Comparison of ENCODE assay signal across 18 cellular contexts in genomic region chr11:1398506-1399235, GRCh38. TPM values are rescaled to one million over a fixed set of nuclear protein-coding genes. Genes with fewer than 3 reads are reported as not detected.
A peak's percentile ranks its signal among the peaks of the same experiment; 100 is the strongest.
DNase-seq lines count a peak whose midpoint lies in the region; ATAC-seq and TF ChIP-seq lines count a peak whose summit lies in the region.
"Had no signal": no experiment of that assay in that cellular context is flagged by ENCODE, and none has a peak within 500 bp of the region (broad histone marks: within the 10 kb centered on the region; RNA-seq: fewer than 3 reads in every experiment).

No MANE protein-coding gene starts in this region.

- H3K23ac ChIP-seq in neuronal stem cell (ENCODE audit: low read depth, low read length, poor library complexity), result peak overlapping the region; percentile 55

- H3K27ac ChIP-seq in SK-N-SH (ENCODE audit: low read depth in 2 of 2, low read length in 1 of 2) (peak overlapping the region in 1 of 2 experiments; percentile 91; a peak in 2 of 4 replicates), neuronal stem cell (replicated peaks; ENCODE audit: low read length) (no peak overlapping the region)
- H3K27ac ChIP-seq: 22Rv1, BLaER1 had no signal

- DNase-seq in SK-N-SH (no peak), natural killer cell (no peak), neuronal stem cell (ENCODE audit: low spot score) (no peak), NCI-H2196 treated with DMSO at 0.1 percent for 48 hours (lab: John Stamatoyannopoulos, UW; ENCODE audit: unreplicated experiment) (no peak)
- peak; percentile 42 for DNase-seq in natural killer cell treated with Interleukin-12 subunit alpha and Interleukin-12 subunit beta and Interleukin-15 and Interleukin-18, amount 100 ng/mL, for 72 hours (ENCODE audit: low spot score)
- DNase-seq in stimulated activated CD4-positive, alpha-beta T cell treated with anti-CD3 and anti-CD28 coated beads, Interleukin-15, amount 100 ng/mL, for 24 hours, result no peak
- DNase-seq: AML-193; Calu3; CD4-positive, CD25-positive, alpha-beta regulatory T cell; DMS 273 treated with DMSO at 0.1 percent for 48 hours; GOT3; HFFc6 had no signal

- POLR2A ChIA-PET in SK-N-SH (lab: Yijun Ruan, JAX), result no interaction called here

- H3K79me2 ChIP-seq in SK-N-SH (ENCODE audit: insufficient read depth), result no peaks in the 10 kb centered on the region

- H2BK12ac ChIP-seq in neuronal stem cell (ENCODE audit: low read length), result no peak overlapping the region

- peak overlapping the region; percentile 21 for H3K14ac ChIP-seq in neuronal stem cell (ENCODE audit: low read length)

- no peaks in the 10 kb centered on the region for H3K27me3 ChIP-seq in SK-N-SH (ENCODE audit: insufficient read depth)
- no peaks in the 10 kb centered on the region for H3K27me3 ChIP-seq in neuronal stem cell (ENCODE audit: control insufficient read depth in 3 of 3, insufficient read depth in 3 of 3, low read depth in 1 of 3, low read length in 3 of 3)

- no peak overlapping the region for H2BK120ac ChIP-seq in neuronal stem cell (ENCODE audit: low read depth, low read length)

- peak overlapping the region; percentile 3 for H4K8ac ChIP-seq in neuronal stem cell (ENCODE audit: low read depth, low read length)

- WGBS in SK-N-SH (ENCODE audit: low lambda C conversion rate), result 74% methylated on average over 3 of the region's 23 CpGs
- no CpG with 5 or more reads among the region's 23 CpGs for WGBS in neuronal stem cell (ENCODE audit: extremely low coverage in 2 of 2, insufficient read length in 2 of 2, insufficient replicate concordance in 1 of 2), 2 donors

- H4K91ac ChIP-seq in neuronal stem cell (ENCODE audit: low read depth, low read length, poor library complexity), result no peak overlapping the region

- intact Hi-C loops in natural killer cell (cut with micrococcal nuclease), result no loop called here

- CTCF ChIA-PET in SK-N-SH (lab: Yijun Ruan, JAX), result interaction anchor here (0.5 to 4.8 kb wide), 4 partner anchors 56 to 197 kb away, joined by 3 to 25 read pairs (median 4); no protein-coding TSS in a partner anchor

- peaks cover 58% of the 10 kb centered on the region for H3K79me1 ChIP-seq in neuronal stem cell (ENCODE audit: low read depth, low read length)

- no peak overlapping the region for H3K4me3 Mint-ChIP-seq in natural killer cell treated with Interleukin-12 subunit alpha and Interleukin-12 subunit beta and Interleukin-15 and Interleukin-18, amount 100 ng/mL, for 72 hours
- no peak overlapping the region for H3K4me3 Mint-ChIP-seq in natural killer cell
- H3K4me3 Mint-ChIP-seq: CD4-positive, CD25-positive, alpha-beta regulatory T cell; HFFc6 had no signal

- H3K4ac ChIP-seq in neuronal stem cell (ENCODE audit: low read length), result no peak overlapping the region

- no peaks in the 10 kb centered on the region for H3K4me1 Mint-ChIP-seq in natural killer cell treated with Interleukin-12 subunit alpha and Interleukin-12 subunit beta and Interleukin-15 and Interleukin-18, amount 100 ng/mL, for 72 hours (ENCODE audit: low read depth in 2 of 2)
- H3K4me1 Mint-ChIP-seq in natural killer cell, result no peaks in the 10 kb centered on the region
- H3K4me1 Mint-ChIP-seq: CD4-positive, CD25-positive, alpha-beta regulatory T cell had no signal

- no peak overlapping the region for H3K18ac ChIP-seq in neuronal stem cell (ENCODE audit: low read length)

- H2AK5ac ChIP-seq in neuronal stem cell (ENCODE audit: low read depth, low read length), result no peak overlapping the region

- no peaks in the 10 kb centered on the region for H3K9me3 ChIP-seq in SK-N-SH
- no peaks in the 10 kb centered on the region for H3K9me3 ChIP-seq in neuronal stem cell (replicated peaks in 1 of 2; ENCODE audit: control insufficient read depth in 2 of 2, insufficient read depth in 1 of 2, low read depth in 1 of 2, low read length in 2 of 2)
- H3K9me3 ChIP-seq: BLaER1, HAP-1 had no signal

- H3K27ac Mint-ChIP-seq in natural killer cell treated with Interleukin-12 subunit alpha and Interleukin-12 subunit beta and Interleukin-15 and Interleukin-18, amount 100 ng/mL, for 72 hours, result no peak overlapping the region
- no peak overlapping the region for H3K27ac Mint-ChIP-seq in natural killer cell
- H3K27ac Mint-ChIP-seq: CD4-positive, CD25-positive, alpha-beta regulatory T cell; HFFc6 had no signal

- H3K4me1 ChIP-seq in SK-N-SH (ENCODE audit: control insufficient read depth in 1 of 2, insufficient read depth in 2 of 2, low read depth in 1 of 2, low read length in 1 of 2), result peaks cover 0 to 86% of the 10 kb centered on the region in 2 experiments; a peak in 1 of 4 replicates
- peaks cover 1 to 3% of the 10 kb centered on the region in 2 donors for H3K4me1 ChIP-seq in neuronal stem cell (ENCODE audit: control insufficient read depth in 2 of 2, insufficient read depth in 1 of 2, low read depth in 1 of 2, low read length in 2 of 2)
- H3K4me1 ChIP-seq: HAP-1 had no signal

- no peak for ATAC-seq in SK-N-SH treated with all-trans-retinoic acid at 6 μM for 48 hours
- ATAC-seq in natural killer cell treated with Interleukin-12 subunit alpha and Interleukin-12 subunit beta and Interleukin-15 and Interleukin-18, amount 100 ng/mL, for 72 hours, result no peak
- ATAC-seq in natural killer cell, result no peak
- ATAC-seq in GM21390 (IDR thresholded peaks at IDR 0.05; ENCODE audit: unreplicated experiment), result no peak
- ATAC-seq: GM12878 had no signal

- H3K36me3 Mint-ChIP-seq in natural killer cell treated with Interleukin-12 subunit alpha and Interleukin-12 subunit beta and Interleukin-15 and Interleukin-18, amount 100 ng/mL, for 72 hours, result no peaks in the 10 kb centered on the region
- H3K36me3 Mint-ChIP-seq in natural killer cell, result no peaks in the 10 kb centered on the region
- H3K36me3 Mint-ChIP-seq: CD4-positive, CD25-positive, alpha-beta regulatory T cell had no signal

- peak overlapping the region; percentile 49 for H2BK15ac ChIP-seq in neuronal stem cell (ENCODE audit: low read length)

- no peaks in the 10 kb centered on the region for H3F3A ChIP-seq in SK-N-SH (replicated peaks; ENCODE audit: insufficient read depth)

- no peaks in the 10 kb centered on the region for H4K20me1 ChIP-seq in SK-N-SH (ENCODE audit: insufficient read depth)

- H2AFZ ChIP-seq in SK-N-SH (ENCODE audit: low read depth) (no peak overlapping the region), neuronal stem cell (ENCODE audit: low read length) (no peak overlapping the region)

- H3K36me3 ChIP-seq in SK-N-SH (replicated peaks in 1 of 2; ENCODE audit: control insufficient read depth in 1 of 2, insufficient read depth in 2 of 2, low read length in 1 of 2), result no peaks in the 10 kb centered on the region
- no peaks in the 10 kb centered on the region for H3K36me3 ChIP-seq in neuronal stem cell (replicated peaks in 1 of 2; ENCODE audit: control insufficient read depth in 2 of 2, insufficient read depth in 2 of 2, low read length in 2 of 2)
- H3K36me3 ChIP-seq: BLaER1, HAP-1 had no signal

- H3K27me3 Mint-ChIP-seq in natural killer cell treated with Interleukin-12 subunit alpha and Interleukin-12 subunit beta and Interleukin-15 and Interleukin-18, amount 100 ng/mL, for 72 hours, result no peaks in the 10 kb centered on the region
- H3K27me3 Mint-ChIP-seq in natural killer cell (ENCODE audit: low read depth in 2 of 2), result peaks cover 0 to under 1% of the 10 kb centered on the region in 2 donors
- H3K27me3 Mint-ChIP-seq: CD4-positive, CD25-positive, alpha-beta regulatory T cell had no signal

- H3K9ac ChIP-seq in SK-N-SH, result no peak overlapping the region
- no peak overlapping the region for H3K9ac ChIP-seq in neuronal stem cell (ENCODE audit: low read depth, low read length, poor library complexity)
- H3K9ac ChIP-seq: BLaER1 had no signal

- H3K9me2 ChIP-seq in SK-N-SH, result no peaks in the 10 kb centered on the region

- H3K4me2 ChIP-seq in SK-N-SH, result no peak overlapping the region
- no peak overlapping the region for H3K4me2 ChIP-seq in neuronal stem cell (ENCODE audit: insufficient read depth, low read length, poor library complexity, severe bottlenecking)
- H3K4me2 ChIP-seq: BLaER1 had no signal

- no peak overlapping the region for H2BK5ac ChIP-seq in neuronal stem cell (ENCODE audit: low read length)

- no peak for TF ChIP-seq EP300 in SK-N-SH (IDR thresholded peaks at IDR 0.05; ENCODE audit: borderline replicate concordance in 1 of 2, low read depth in 1 of 2, low read length in 1 of 2)

- TF ChIP-seq RAD21 in SK-N-SH (IDR thresholded peaks at IDR 0.05; ENCODE audit: low read length), result no peak

- TF ChIP-seq CTCF in SK-N-SH (IDR thresholded peaks at IDR 0.05), result no peak
- no peak for TF ChIP-seq CTCF in natural killer cell (IDR thresholded peaks at IDR 0.05)

- H3K9me3 Mint-ChIP-seq in natural killer cell treated with Interleukin-12 subunit alpha and Interleukin-12 subunit beta and Interleukin-15 and Interleukin-18, amount 100 ng/mL, for 72 hours, result no peaks in the 10 kb centered on the region
- H3K9me3 Mint-ChIP-seq in natural killer cell, result no peaks in the 10 kb centered on the region
- H3K9me3 Mint-ChIP-seq: CD4-positive, CD25-positive, alpha-beta regulatory T cell had no signal

- no peak overlapping the region for H3K4me3 ChIP-seq in SK-N-SH (ENCODE audit: low read depth in 2 of 2, low read length in 1 of 2)
- H3K4me3 ChIP-seq in neuronal stem cell (ENCODE audit: low read length in 2 of 2), result no peak overlapping the region
- H3K4me3 ChIP-seq: BLaER1, GM12878, HAP-1 had no signal

TF ChIP-seq in SK-N-SH, 30 proteins besides CTCF, POLR2A, EP300 and RAD21:
- no peak for TF ChIP-seq YY1 (IDR thresholded peaks at IDR 0.05; ENCODE audit: low read depth)
- TF ChIP-seq GATA2 (CRISPR knock-in tag; IDR thresholded peaks at IDR 0.05), result peak; percentile 30; the same call in 1 of the 2 replicates

TF ChIP-seq in SK-N-SH treated with all-trans-retinoic acid at 6 μM for 48 hours, 23 proteins besides CTCF, POLR2A, EP300 and RAD21 (continues in another document):
- TF ChIP-seq ZC3H10 (CRISPR knock-in tag; IDR thresholded peaks at IDR 0.05) (no peak), ZNF8 (CRISPR knock-in tag; IDR thresholded peaks at IDR 0.05) (no peak), CREB5 (CRISPR knock-in tag; IDR thresholded peaks at IDR 0.05; ENCODE audit: low read depth) (no peak)

RNA-seq across cellular contexts. Expression of gene BRSK2, which starts 8.9 kb away (rescaled TPM):
- 0.64 and 0.80 TPM in 2 replicates for polyA plus RNA-seq in SK-N-SH (2012; rRNA removed)
- 0.26 and 0.68 TPM in 2 replicates for polyA plus RNA-seq in SK-N-SH (2012; cell fraction: cytosol; rRNA removed)
- polyA plus RNA-seq in SK-N-SH (2012; cell fraction: nucleus; rRNA removed), result 1.1 and 3.0 TPM in 2 replicates
- total RNA-seq in natural killer cell treated with Interleukin-12 subunit alpha and Interleukin-12 subunit beta and Interleukin-15 and Interleukin-18, amount 100 ng/mL, for 72 hours, result under 1 TPM; 0.17 to 0.33 TPM
- under 1 TPM in 2 of 3 donors, not detected in 1; 0.11 to 0.14 TPM for total RNA-seq in natural killer cell
- polyA plus RNA-seq in neuronal stem cell (2013, experiment 1 of 2), result 24.4 TPM
- 23.0 TPM for polyA plus RNA-seq in neuronal stem cell (2013, experiment 2 of 2)
- polyA plus RNA-seq: GM12878 had no signal
